Comparison of ENCODE assay signal across 8 cellular contexts in the genomic region with DNA sequence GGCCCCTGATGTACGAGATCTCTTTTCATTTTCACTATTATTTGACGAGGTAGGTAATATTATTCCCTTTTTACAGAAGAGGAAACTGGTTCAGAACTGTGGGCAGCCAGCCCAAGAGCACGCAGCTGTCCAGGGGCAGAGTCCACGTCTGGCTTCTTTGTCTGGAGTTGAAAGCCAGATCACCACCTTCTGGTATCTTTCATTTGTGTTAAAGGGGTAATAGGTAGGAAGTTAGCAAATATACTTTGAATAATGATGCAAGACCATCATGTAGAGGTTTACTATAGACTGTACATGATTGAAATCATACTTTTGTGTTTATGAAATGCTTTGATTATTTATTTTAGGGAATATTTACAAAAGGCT.
DNase-seq lines count a peak whose midpoint lies in the region; ATAC-seq and TF ChIP-seq lines count a peak whose summit lies in the region.

No MANE protein-coding gene starts in this region.

- intact Hi-C loops in Right ventricle myocardium inferior (cut with DNase I) (no loop called here), lower lobe of right lung (cut with DNase I) (no loop called here), upper lobe of right lung (cut with DNase I) (no loop called here)

- no peak overlapping the region for H3K27ac ChIP-seq in right atrium auricular region
- H3K27ac ChIP-seq in lower lobe of right lung: peak overlapping the region; percentile 59
- peak overlapping the region; percentile 32 for H3K27ac ChIP-seq in upper lobe of right lung

- DNase-seq in Right ventricle myocardium inferior (ENCODE audit: missing footprints) (no peak), right atrium auricular region (ENCODE audit: low spot score) (no peak), astrocyte of the spinal cord (ENCODE audit: low read depth, low spot score) (peak; percentile 34), lower lobe of right lung (no peak), upper lobe of right lung (no peak), NCI-H1930 (lab: John Stamatoyannopoulos, UW) (no peak), MG63 (no peak)

- no peaks in the 10 kb centered on the region for H3K36me3 ChIP-seq in right atrium auricular region
- H3K36me3 ChIP-seq in lower lobe of right lung: no peaks in the 10 kb centered on the region
- H3K36me3 ChIP-seq in upper lobe of right lung: no peaks in the 10 kb centered on the region
- no peaks in the 10 kb centered on the region for H3K36me3 ChIP-seq in MG63

- in situ Hi-C loops in astrocyte of the spinal cord (cut with HindIII; ENCODE audit: low sequenced_read_pairs): no loop called here

- H3K27me3 ChIP-seq in right atrium auricular region (no peaks in the 10 kb centered on the region), lower lobe of right lung (ENCODE audit: low read depth) (no peaks in the 10 kb centered on the region), upper lobe of right lung (no peaks in the 10 kb centered on the region), MG63 (no peaks in the 10 kb centered on the region)

- no peaks in the 10 kb centered on the region for H3K9me3 ChIP-seq in right atrium auricular region
- H3K9me3 ChIP-seq in lower lobe of right lung: no peaks in the 10 kb centered on the region
- H3K9me3 ChIP-seq in upper lobe of right lung: no peaks in the 10 kb centered on the region
- H3K9me3 ChIP-seq in MG63: no peaks in the 10 kb centered on the region

- H3K4me3 ChIP-seq in right atrium auricular region: no peak overlapping the region
- H3K4me3 ChIP-seq in astrocyte of the spinal cord (ENCODE audit: low read depth, low read length): no peak overlapping the region
- H3K4me3 ChIP-seq in lower lobe of right lung: no peak overlapping the region
- H3K4me3 ChIP-seq in upper lobe of right lung: no peak overlapping the region
- no peak overlapping the region for H3K4me3 ChIP-seq in MG63

- H3K4me1 ChIP-seq in right atrium auricular region (peaks cover 0 to 16% of the 10 kb centered on the region in 2 donors), lower lobe of right lung (peaks cover 26% of the 10 kb centered on the region), upper lobe of right lung (peaks cover 11% of the 10 kb centered on the region)

- ATAC-seq in Right ventricle myocardium inferior: peak; percentile 75
- ATAC-seq in lower lobe of right lung: peak; percentile 43
- ATAC-seq in upper lobe of right lung: peak; percentile 62
- no peak for ATAC-seq in HG03439 (IDR thresholded peaks at IDR 0.05; ENCODE audit: unreplicated experiment)

- TF ChIP-seq CTCF in right atrium auricular region (IDR thresholded peaks at IDR 0.05) (no peak), astrocyte of the spinal cord (IDR thresholded peaks at IDR 0.05; ENCODE audit: low read depth, low read length) (no peak), lower lobe of right lung (IDR thresholded peaks at IDR 0.05) (no peak), upper lobe of right lung (IDR thresholded peaks at IDR 0.05) (no peak)

Comparison
In these comparisons a context has a peak if more than half of its experiments do, and no peak if none do; other contexts are left out.
1. H3K27ac ChIP-seq: peak in lower lobe of right lung (single experiment) and upper lobe of right lung (single experiment); none in right atrium auricular region (0 of 2).